ENCODE assay signal across 8 cellular contexts in genomic region chr20:24993337-24994185, GRCh38. TPM values are rescaled to one million over a fixed set of nuclear protein-coding genes. Genes with fewer than 3 reads are reported as not detected.
DNase-seq lines count a peak whose midpoint lies in the region; TF ChIP-seq lines count a peak whose summit lies in the region.

No MANE protein-coding gene starts in this region.

- DNase-seq in BJ (ENCODE audit: low read depth) (no peak), HFF-Myc (ENCODE audit: extremely low read depth, low read depth) (no peak), coronary artery (ENCODE audit: low spot score) (peak; percentile 35), lung microvascular endothelial cell (ENCODE audit: low read depth in 2 of 2) (peak; percentile 42 to 65), tibial nerve (ENCODE audit: low spot score in 2 of 2) (no peak), SKM-1 treated with dmso at 0.1 percent for 144 hours (lab: John Stamatoyannopoulos, UW; ENCODE audit: unreplicated experiment) (no peak)
- DNase-seq in activated CD4-positive, alpha-beta T cell treated with anti-CD3 and anti-CD28 coated beads, Interleukin-2, amount 50 U/mL, for 1 hour = no peak

- H3K9ac ChIP-seq in OCI-LY1 (ENCODE audit: low read length) = peak overlapping the region; percentile 82

- TF ChIP-seq CTCF in BJ (IDR thresholded peaks at IDR 0.05; ENCODE audit: insufficient read depth, low read depth, low read length) (peak; percentile 30; the same call in 1 of the 2 replicates), HFF-Myc (IDR thresholded peaks at IDR 0.05; ENCODE audit: low read depth, low read length, missing control alignments) (peak; percentile 18), OCI-LY1 (IDR thresholded peaks at IDR 0.05; ENCODE audit: low read length) (peak; percentile 27; the same call in 1 of the 2 replicates), coronary artery (IDR thresholded peaks at IDR 0.05) (no peak), tibial nerve (IDR thresholded peaks at IDR 0.05) (peak; percentile 16 to 55 (median 24))

- no peak for TF ChIP-seq POLR2A in tibial nerve (IDR thresholded peaks at IDR 0.05)

- 21 to 34% methylated on average over 9 of the region's 9 CpGs for WGBS in tibial nerve, 2 donors

- POLR2A ChIA-PET in BJ (lab: Charles Lee) = no interaction called here

- H4K20me1 ChIP-seq in OCI-LY1 (ENCODE audit: insufficient read depth, low read length) = no peaks in the 10 kb centered on the region

- H3F3A ChIP-seq in OCI-LY1 (ENCODE audit: insufficient read depth, low read length) = no peaks in the 10 kb centered on the region

- H3K79me2 ChIP-seq in OCI-LY1 (ENCODE audit: insufficient read depth, low read length) = no peaks in the 10 kb centered on the region

- no peaks in the 10 kb centered on the region for H3K9me3 ChIP-seq in OCI-LY1 (ENCODE audit: low read length)
- no peaks in the 10 kb centered on the region for H3K9me3 ChIP-seq in tibial nerve

- H3K27me3 ChIP-seq in BJ (ENCODE audit: control insufficient read depth, insufficient read depth, low read length) (0 out of 2 replicates have a peak, but pooled peaks cover 4% of the 10 kb centered on the region), OCI-LY1 (ENCODE audit: insufficient read depth, low read length) (no peaks in the 10 kb centered on the region), tibial nerve (no peaks in the 10 kb centered on the region)

- CTCF ChIA-PET in BJ (lab: Yijun Ruan, JAX) = interaction anchor here (0.6 to 5.8 kb wide), 23 partner anchors 10 to 722 kb away, joined by 3 to 216 read pairs (median 4); no protein-coding TSS in a partner anchor

- no peaks in the 10 kb centered on the region for H3K9me2 ChIP-seq in OCI-LY1 (ENCODE audit: low read depth, low read length)

- peak overlapping the region; percentile 98 for H3K4me2 ChIP-seq in OCI-LY1 (ENCODE audit: low read length)

- TF ChIP-seq EP300 in tibial nerve (IDR thresholded peaks at IDR 0.05) = no peak

- H3K27ac ChIP-seq in OCI-LY1 (ENCODE audit: low read depth, low read length, poor library complexity, severe bottlenecking) = peak overlapping the region; percentile 63
- peak overlapping the region; percentile 94 for H3K27ac ChIP-seq in coronary artery
- peak overlapping the region; percentile 83 to 97 (median 96) for H3K27ac ChIP-seq in tibial nerve

- peak overlapping the region; percentile 68; the same call in 1 of the 2 replicates for H2AFZ ChIP-seq in OCI-LY1 (ENCODE audit: low read length)

- H3K4me3 ChIP-seq in BJ (ENCODE audit: low read depth, low read length) (peak overlapping the region; percentile 89), HFF-Myc (replicated peaks; ENCODE audit: low read depth, low read length) (peak overlapping the region; percentile 86), OCI-LY1 (ENCODE audit: low read depth, low read length, poor library complexity, severe bottlenecking) (peak overlapping the region; percentile 82), coronary artery (peak overlapping the region; percentile 80), tibial nerve (peak overlapping the region; percentile 68 to 87 (median 80))

- H3K4me1 ChIP-seq in OCI-LY1 (ENCODE audit: insufficient read depth, low read length, severe bottlenecking) (peaks cover 39% of the 10 kb centered on the region), tibial nerve (peaks cover 0 to 56% (median 19%) of the 10 kb centered on the region in 4 donors)

- H3K36me3 ChIP-seq in BJ (ENCODE audit: control insufficient read depth, insufficient read depth, low read length) = no peaks in the 10 kb centered on the region
- H3K36me3 ChIP-seq in OCI-LY1 (ENCODE audit: insufficient read depth, low read length) = no peaks in the 10 kb centered on the region
- no peaks in the 10 kb centered on the region for H3K36me3 ChIP-seq in tibial nerve

RNA-seq across cellular contexts. Expression of gene APMAP, which starts 1.0 kb away (rescaled TPM):
- polyA plus RNA-seq in BJ (2011; rRNA removed) = 75.8 and 76.2 TPM in 2 replicates
- 18.3 and 18.4 TPM in 2 replicates for polyA minus RNA-seq in BJ (2011; rRNA and poly(A)+ RNA removed)
- 63.9 and 68.2 TPM in 2 replicates for total RNA-seq in lung microvascular endothelial cell
- 10 to 100 TPM; 45.3 to 83.1 (median 54.1) TPM for total RNA-seq in tibial nerve

RNA-seq across cellular contexts. Expression of gene CST7, which starts 44.5 kb away (rescaled TPM):
- 0.09 TPM in 1 of 2 replicates, not detected in the other for polyA plus RNA-seq in BJ (2011; rRNA removed)
- polyA minus RNA-seq in BJ (2011; rRNA and poly(A)+ RNA removed) = not detected in 2 replicates
- not detected in 2 replicates for total RNA-seq in lung microvascular endothelial cell
- total RNA-seq in tibial nerve = 1 to 10 TPM in 1 of 4 donors, under 1 TPM in 1, not detected in 2; 0.84 to 6.1 TPM

Comparison
In these comparisons a context has a peak if more than half of its experiments do, and no peak if none do; other contexts are left out.
1. DNase-seq: peak in coronary artery (single experiment) and lung microvascular endothelial cell (2 of 2); none in BJ (single experiment), HFF-Myc (single experiment), tibial nerve (0 of 2), activated CD4-positive, alpha-beta T cell treated with anti-CD3 and anti-CD28 coated beads, Interleukin-2, amount 50 U/mL, for 1 hour (single experiment) and SKM-1 treated with dmso at 0.1 percent for 144 hours (single experiment).
2. Peak in every context shown above with its lines, with median percentiles within 50 percentile points of each other: H3K4me3 ChIP-seq and H3K27ac ChIP-seq.